ENCODE assay signal across 1 cellular context in genomic region chr2:216776076-216776726, GRCh38.
TF ChIP-seq lines count a peak whose summit lies in the region.

No MANE protein-coding gene starts in this region.

TF ChIP-seq in GM23338, 12 proteins besides CTCF, POLR2A, EP300 and RAD21 (continued from another document):
- no peak for TF ChIP-seq ZNF462 (CRISPR knock-in tag; IDR thresholded peaks at IDR 0.05)
